Comparison of ENCODE assay signal across 1 cellular context in genomic region chr6:18242062-18242851, GRCh38.
TF ChIP-seq lines count a peak whose summit lies in the region.

No MANE protein-coding gene starts in this region.

TF ChIP-seq in SK-N-SH, 30 proteins besides CTCF, POLR2A, EP300 and RAD21 (continued from another document):
- TF ChIP-seq REST (IDR thresholded peaks at IDR 0.05; ENCODE audit: low read depth, low read length) (no peak), YY1 (IDR thresholded peaks at IDR 0.05; ENCODE audit: low read depth) (peak; percentile 84; the same call in 1 of the 2 replicates), JUND (IDR thresholded peaks at IDR 0.05) (peak; percentile 71), CHD2 (IDR thresholded peaks at IDR 0.05; ENCODE audit: low read length, partially characterized antibody) (no peak), TEAD4 (IDR thresholded peaks at IDR 0.05; ENCODE audit: borderline replicate concordance, insufficient read depth) (no peak), ZBTB33 (IDR thresholded peaks at IDR 0.05; ENCODE audit: borderline replicate concordance, low read depth) (no peak), FOXM1 (IDR thresholded peaks at IDR 0.05; ENCODE audit: low read depth) (no peak), RCOR1 (IDR thresholded peaks at IDR 0.05; ENCODE audit: low read length) (no peak), EZH2phosphoT487 (IDR thresholded peaks at IDR 0.05; ENCODE audit: borderline replicate concordance, low read depth) (no peak), FOXJ3 (CRISPR knock-in tag; IDR thresholded peaks at IDR 0.05) (no peak), FOSL2 (IDR thresholded peaks at IDR 0.05; ENCODE audit: borderline replicate concordance, low read depth) (peak; percentile 64; the same call in 1 of the 2 replicates), POLR2AphosphoS5 (IDR thresholded peaks at IDR 0.05; ENCODE audit: low read depth, low read length) (no peak), PBX3 (IDR thresholded peaks at IDR 0.05) (peak; percentile 69), USF2 (IDR thresholded peaks at IDR 0.05; ENCODE audit: borderline replicate concordance, low read depth, low read length) (no peak), USF1 (IDR thresholded peaks at IDR 0.05; ENCODE audit: borderline replicate concordance, low read depth) (no peak), NFIC (IDR thresholded peaks at IDR 0.05; ENCODE audit: borderline replicate concordance) (peak; percentile 20; the same call in 1 of the 2 replicates), RFX5 (IDR thresholded peaks at IDR 0.05; ENCODE audit: low read length) (no peak), GATA2 (CRISPR knock-in tag; IDR thresholded peaks at IDR 0.05) (no peak), TCF12 (IDR thresholded peaks at IDR 0.05) (peak; percentile 44; the same call in 1 of the 2 replicates), MXI1 (IDR thresholded peaks at IDR 0.05; ENCODE audit: low read depth, low read length) (no peak)
